ENCODE assay signal across 23 cellular contexts in genomic region chr17:39599006-39599664, GRCh38. TPM values are rescaled to one million over a fixed set of nuclear protein-coding genes. Genes with fewer than 3 reads are reported as not detected.
A peak's percentile ranks its signal among the peaks of the same experiment; 100 is the strongest.
DNase-seq lines count a peak whose midpoint lies in the region; ATAC-seq, FAIRE-seq and TF ChIP-seq lines count a peak whose summit lies in the region.
"Had no signal": no experiment of that assay in that cellular context is flagged by ENCODE, and none has a peak within 500 bp of the region (broad histone marks: within the 10 kb centered on the region; RNA-seq: fewer than 3 reads in every experiment).

No MANE protein-coding gene starts in this region.

- H3K4me3 ChIP-seq in osteoblast (ENCODE audit: insufficient read depth, low read length) = no peak overlapping the region
- H3K4me3 ChIP-seq: Peyer's patch, tibial nerve had no signal

- no peaks in the 10 kb centered on the region for H3K79me2 ChIP-seq in osteoblast (ENCODE audit: insufficient read depth, low read length)

- TF ChIP-seq CTCF in GM20000 (IDR thresholded peaks at IDR 0.05; ENCODE audit: extremely low read depth, missing control alignments) (no peak), osteoblast (IDR thresholded peaks at IDR 0.05; ENCODE audit: extremely low read depth, low read depth, low read length) (no peak)

- FAIRE-seq in GM12891 (lab: Jason Lieb, UNC) = no peak
- FAIRE-seq: A204.1, GM18507, islet of Langerhans had no signal

- peak overlapping the region; percentile 39 for H3K27ac ChIP-seq in cingulate gyrus (ENCODE audit: low read depth, low read length)
- no peak overlapping the region for H3K27ac ChIP-seq in osteoblast (ENCODE audit: low read depth, low read length)
- H3K27ac ChIP-seq: Peyer's patch, tibial nerve, WERI-Rb-1 had no signal

- H4K20me1 ChIP-seq in osteoblast (ENCODE audit: insufficient read depth, low read length) = peaks cover 3% of the 10 kb centered on the region

- H3K4me1 ChIP-seq in osteoblast (ENCODE audit: insufficient read depth, low read length) = no peaks in the 10 kb centered on the region

- DNase-seq in NCI-H1417 (lab: John Stamatoyannopoulos, UW) (peak in 2 of 3 experiments; percentile 27 to 47), NCI-H1417 treated with DMSO at 0.1 percent for 48 hours (lab: John Stamatoyannopoulos, UW) (no peak), GM20000 (ENCODE audit: low spot score) (peak; percentile 40), osteoblast (ENCODE audit: insufficient read length, low spot score, missing footprints) (peak; percentile 81), GM12891 (ENCODE audit: insufficient read length, low spot score) (no peak)
- DNase-seq in activated CD4-positive, alpha-beta T cell treated with anti-CD3 and anti-CD28 coated beads for 4 hours = no peak
- DNase-seq: HFFc6; NCI-H1436; NCI-H510A treated with DMSO at 0.1 percent for 48 hours; Peyer's patch; stimulated activated CD4-positive, alpha-beta T cell treated with anti-CD3 and anti-CD28 coated beads, Interleukin-2, amount 100 ng/mL, for 48 hours; stimulated activated CD8-positive, alpha-beta memory T cell treated with anti-CD3 and anti-CD28 coated beads, Interleukin-4, amount 100 ng/mL, for 48 hours; T-helper 1 cell; WERI-Rb-1 had no signal

- no peak for ATAC-seq in GM18873 (IDR thresholded peaks at IDR 0.05; ENCODE audit: low FRiP score, unreplicated experiment)
- ATAC-seq: activated T-helper 17 cell treated with anti-CD3 and anti-CD28 coated beads, Interleukin-2, amount 50 U/mL, for 72 hours had no signal

- no peak overlapping the region for H3K4me2 ChIP-seq in osteoblast (ENCODE audit: insufficient read depth, low read length)

- no peak for TF ChIP-seq POLR2A in GM12891 (IDR thresholded peaks at IDR 0.05; ENCODE audit: low read depth, low read length)

- H3K36me3 ChIP-seq in osteoblast (ENCODE audit: insufficient read depth, low read length) = no peaks in the 10 kb centered on the region
- H3K36me3 ChIP-seq: Peyer's patch, tibial nerve, WERI-Rb-1 had no signal

- peaks cover 95% of the 10 kb centered on the region for H3K27me3 ChIP-seq in osteoblast (ENCODE audit: insufficient read depth, low read length)

- H2AFZ ChIP-seq in osteoblast (ENCODE audit: low read length) = no peak overlapping the region

- H3K9me3 ChIP-seq in osteoblast (ENCODE audit: low read depth, low read length) = no peaks in the 10 kb centered on the region
- H3K9me3 ChIP-seq: tibial nerve had no signal

TF ChIP-seq in GM12891, 5 proteins besides CTCF, POLR2A, EP300 and RAD21:
- TF ChIP-seq POLR2AphosphoS5 (IDR thresholded peaks at IDR 0.05; ENCODE audit: low read depth, low read length) (no peak), SPI1 (IDR thresholded peaks at IDR 0.05; ENCODE audit: low read depth, low read length) (no peak), TAF1 (IDR thresholded peaks at IDR 0.05; ENCODE audit: low read depth, low read length) (no peak), POU2F2 (IDR thresholded peaks at IDR 0.05; ENCODE audit: low read depth, low read length) (no peak)

RNA-seq across cellular contexts. Expression of gene NEUROD2, which starts 8.6 kb away (rescaled TPM):
- not detected in 2 replicates for total RNA-seq in osteoblast
- 0.05 TPM for polyA plus RNA-seq in GM12891 (2012; ENCODE audit: low read depth, missing spikeins)
- total RNA-seq: activated T-helper 17 cell treated with anti-CD3 and anti-CD28 coated beads, Interleukin-2, amount 50 U/mL, for 72 hours; epithelial cell of proximal tubule; HFFc6; neural crest cell; Peyer's patch; tibial nerve had no signal

RNA-seq across cellular contexts. Expression of gene PPP1R1B, which starts 27.6 kb away (rescaled TPM):
- not detected in 2 replicates for total RNA-seq in osteoblast
- polyA plus RNA-seq in GM12891 (2012; ENCODE audit: low read depth, missing spikeins) = not detected
- total RNA-seq: activated T-helper 17 cell treated with anti-CD3 and anti-CD28 coated beads, Interleukin-2, amount 50 U/mL, for 72 hours; epithelial cell of proximal tubule; HFFc6; neural crest cell had no signal

RNA-seq across cellular contexts. Expression of gene STARD3, which starts 37.8 kb away (rescaled TPM):
- total RNA-seq in osteoblast = 31.5 and 35.8 TPM in 2 replicates
- polyA plus RNA-seq in GM12891 (2012; ENCODE audit: low read depth, missing spikeins) = 28.1 TPM

Comparison
In these comparisons a context has a peak if more than half of its experiments do, and no peak if none do; other contexts are left out.
1. DNase-seq: peak in NCI-H1417 (2 of 3), GM20000 (single experiment) and osteoblast (single experiment); none in NCI-H1417 treated with DMSO at 0.1 percent for 48 hours (single experiment), GM12891 (single experiment) and activated CD4-positive, alpha-beta T cell treated with anti-CD3 and anti-CD28 coated beads for 4 hours (0 of 2).